ENCODE assay signal across 8 cellular contexts in the genomic region with DNA sequence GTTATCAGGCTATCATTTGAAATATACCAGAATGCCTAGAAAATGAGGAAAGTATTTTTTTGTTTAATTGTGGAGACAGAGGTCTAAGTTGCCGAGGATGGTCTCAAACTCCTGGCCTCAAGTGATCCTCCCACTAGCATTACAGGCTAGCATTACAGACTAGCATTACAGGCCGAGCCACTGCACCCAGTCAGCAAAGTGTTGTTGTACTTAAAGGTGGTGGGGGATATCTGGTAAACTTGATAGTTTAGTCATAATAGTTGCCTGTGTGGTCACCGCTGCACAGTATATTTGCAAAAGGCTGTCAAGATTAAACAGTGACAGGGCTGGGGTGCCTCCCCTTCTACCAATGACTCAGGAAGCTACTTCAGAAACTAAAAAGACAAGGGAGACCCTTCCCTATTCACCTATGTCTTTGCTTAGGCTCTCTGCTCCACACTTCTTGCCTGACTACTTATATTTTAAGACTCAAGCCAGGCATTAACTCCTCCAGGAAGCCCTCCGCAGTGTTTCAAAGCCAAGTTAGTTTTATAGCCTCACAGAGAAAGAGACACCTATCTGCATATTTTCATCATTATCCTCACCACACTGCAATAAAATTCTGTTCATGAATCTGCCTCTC. TPM values are rescaled to one million over a fixed set of nuclear protein-coding genes. Genes with fewer than 3 reads are reported as not detected.
DNase-seq lines count a peak whose midpoint lies in the region; ATAC-seq and TF ChIP-seq lines count a peak whose summit lies in the region.

No MANE protein-coding gene starts in this region.

- POLR2A ChIA-PET in AG04450 (lab: Yijun Ruan, JAX) = interaction anchor here (1.4 kb wide), 1 partner anchor 18 kb away, joined by 5 read pairs; no protein-coding TSS in a partner anchor
- POLR2A ChIA-PET in RWPE1 (lab: Yijun Ruan, JAX; ENCODE audit: low non-redundant PET) = no interaction called here

- DNase-seq in AG04450 (ENCODE audit: low read depth, low spot score) (no peak), AG08395 (ENCODE audit: low spot score) (no peak), RWPE1 (ENCODE audit: low spot score) (no peak), right atrium auricular region (ENCODE audit: low spot score) (no peak), spleen (no peak)
- DNase-seq in activated T-cell treated with anti-CD3 and anti-CD28 coated beads, Interleukin-2, amount 50 U/mL, for 48 hours = peak; percentile 62 to 68

- H3K4me3 ChIP-seq in AG04450 (ENCODE audit: low read depth, low read length) = no peak overlapping the region
- no peak overlapping the region for H3K4me3 ChIP-seq in right atrium auricular region
- H3K4me3 ChIP-seq in spleen = no peak overlapping the region

- CTCF ChIA-PET in AG04450 (lab: Charles Lee) = interaction anchor here (1.6 kb wide), 1 partner anchor 126 kb away, joined by 4 read pairs; no protein-coding TSS in a partner anchor
- CTCF ChIA-PET in RWPE1 (lab: Yijun Ruan, JAX) = no interaction called here

- ATAC-seq in GM19043 (IDR thresholded peaks at IDR 0.05; ENCODE audit: low read depth, unreplicated experiment) = peak; percentile 53
- ATAC-seq in HG03097 (IDR thresholded peaks at IDR 0.05; ENCODE audit: low FRiP score, unreplicated experiment) = peak; percentile 43

- no peak for TF ChIP-seq POLR2A in spleen (IDR thresholded peaks at IDR 0.05)

- TF ChIP-seq CTCF in AG04450 (IDR thresholded peaks at IDR 0.05; ENCODE audit: low read depth, low read length) = no peak
- no peak for TF ChIP-seq CTCF in RWPE1 (conservative IDR thresholded peaks at IDR 0.05; ENCODE audit: low read depth)
- no peak for TF ChIP-seq CTCF in right atrium auricular region (IDR thresholded peaks at IDR 0.05)
- no peak for TF ChIP-seq CTCF in spleen (IDR thresholded peaks at IDR 0.05 in 8 of 11, conservative IDR thresholded peaks at IDR 0.05 in 3 of 11)

- H3K27ac ChIP-seq in AG04450 (ENCODE audit: low read depth, low read length) (peak overlapping the region; percentile 69), RWPE1 (no peak overlapping the region), right atrium auricular region (no peak overlapping the region), spleen (peak overlapping the region in 2 of 8 donors; percentile 13 to 42)

- no peaks in the 10 kb centered on the region for H3K36me3 ChIP-seq in right atrium auricular region
- no peaks in the 10 kb centered on the region for H3K36me3 ChIP-seq in spleen

- no peaks in the 10 kb centered on the region for H3K27me3 ChIP-seq in AG04450 (ENCODE audit: control insufficient read depth, insufficient read depth, low read length)
- no peaks in the 10 kb centered on the region for H3K27me3 ChIP-seq in right atrium auricular region
- H3K27me3 ChIP-seq in spleen (replicated peaks in 1 of 7) = no peaks in the 10 kb centered on the region

- intact Hi-C loops in spleen (cut with DNase I; ENCODE audit: low total_unique reads) = no loop called here

- peaks cover 0 to 5% of the 10 kb centered on the region in 2 donors for H3K4me1 ChIP-seq in right atrium auricular region
- H3K4me1 ChIP-seq in spleen = peaks cover 2 to 27% (median 7%) of the 10 kb centered on the region in 6 donors

- 66 to 89% (median 78%) methylated on average over 4 of the region's 4 CpGs for WGBS in spleen, 5 donors

- H3K9me3 ChIP-seq in AG04450 (ENCODE audit: control insufficient read depth, insufficient read depth, low read length) (peaks cover 2% of the 10 kb centered on the region; the same call in 1 of the 2 replicates), right atrium auricular region (no peaks in the 10 kb centered on the region), spleen (no peaks in the 10 kb centered on the region)

RNA-seq across cellular contexts. Expression of a gene that starts 3.1 kb away (rescaled TPM):
- polyA plus RNA-seq in AG04450 (2011; rRNA removed) = 30.4 and 31.3 TPM in 2 replicates
- 20.9 and 35.6 TPM in 2 replicates for polyA minus RNA-seq in AG04450 (2011; rRNA and poly(A)+ RNA removed)
- total RNA-seq in right atrium auricular region = 10 to 100 TPM; 27.2 to 29.4 TPM
- 100 to 1,000 TPM in 2 of 7 donors, 10 to 100 TPM in 5; 61.8 to 106 (median 89.4) TPM for total RNA-seq in spleen
- polyA plus RNA-seq in spleen = 10 to 100 TPM; 35.1 to 56.2 (median 47.8) TPM

Comparison
In these comparisons a context has a peak if more than half of its experiments do, and no peak if none do; other contexts are left out.
1. DNase-seq: peak in activated T-cell treated with anti-CD3 and anti-CD28 coated beads, Interleukin-2, amount 50 U/mL, for 48 hours (2 of 2); none in AG04450 (single experiment), AG08395 (single experiment), RWPE1 (single experiment), right atrium auricular region (single experiment) and spleen (single experiment).